In the genomic region with DNA sequence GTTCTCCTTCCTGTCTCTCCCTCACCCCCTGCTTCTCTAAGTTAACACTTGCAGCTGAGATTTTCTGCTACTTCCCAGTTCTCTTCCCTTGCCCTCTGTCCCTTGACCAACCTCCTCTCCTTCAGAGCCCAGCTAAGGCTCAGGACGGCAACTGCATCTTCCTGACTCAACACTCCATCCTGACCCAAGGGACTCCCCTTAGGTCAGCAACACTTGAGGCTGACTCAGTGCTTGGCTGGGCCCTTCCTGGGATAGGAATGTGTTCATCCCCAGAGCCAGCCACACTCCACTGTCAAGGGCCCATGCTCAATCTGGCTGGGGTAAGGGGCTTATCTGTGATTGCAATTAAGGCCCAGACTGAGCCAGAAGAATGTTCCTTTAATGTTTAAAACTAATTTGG, we compare ENCODE assay signal across 10 cellular contexts. TPM values are rescaled to one million over a fixed set of nuclear protein-coding genes. Genes with fewer than 3 reads are reported as not detected.
DNase-seq lines count a peak whose midpoint lies in the region; ATAC-seq and TF ChIP-seq lines count a peak whose summit lies in the region.
"Had no signal": no experiment of that assay in that cellular context is flagged by ENCODE, and none has a peak within 500 bp of the region (broad histone marks: within the 10 kb centered on the region; RNA-seq: fewer than 3 reads in every experiment).

No MANE protein-coding gene starts in this region.

- H3K4me3 Mint-ChIP-seq in activated CD4-positive, alpha-beta T cell treated with anti-CD3 and anti-CD28 coated beads for 36 hours: no peak overlapping the region

- CTCF ChIA-PET in activated CD4-positive, alpha-beta T cell treated with anti-CD3 and anti-CD28 coated beads for 36 hours (lab: Charles Lee): interaction anchor here (0.7 to 1.2 kb wide), 2 partner anchors 34 to 207 kb away, joined by 3 to 4 read pairs; no protein-coding TSS in a partner anchor

- TF ChIP-seq CTCF in testis (IDR thresholded peaks at IDR 0.05): no peak

- H3K27me3 Mint-ChIP-seq in activated CD4-positive, alpha-beta T cell treated with anti-CD3 and anti-CD28 coated beads for 36 hours: no peaks in the 10 kb centered on the region

- H3K9me3 Mint-ChIP-seq in activated CD4-positive, alpha-beta T cell treated with anti-CD3 and anti-CD28 coated beads for 36 hours (ENCODE audit: low read depth): no peaks in the 10 kb centered on the region

- ATAC-seq in activated CD4-positive, alpha-beta T cell treated with anti-CD3 and anti-CD28 coated beads for 36 hours: no peak
- ATAC-seq in HG03175 (IDR thresholded peaks at IDR 0.05; ENCODE audit: unreplicated experiment): no peak
- no peak for ATAC-seq in GM19467 (IDR thresholded peaks at IDR 0.05; ENCODE audit: unreplicated experiment)
- ATAC-seq: A549 had no signal

- H3K36me3 ChIP-seq in testis (ENCODE audit: low read depth, missing control alignments): no peaks in the 10 kb centered on the region

- H3K4me1 ChIP-seq in testis: peaks cover 62% of the 10 kb centered on the region

- DNase-seq in activated CD4-positive, alpha-beta T cell treated with anti-CD3 and anti-CD28 coated beads for 36 hours: no peak
- no peak for DNase-seq in activated CD4-positive, alpha-beta T cell treated with anti-CD3 and anti-CD28 coated beads, Interleukin-2, amount 50 U/mL, for 48 hours
- DNase-seq in amniotic stem cell (lab: John Stamatoyannopoulos, UW) (peak; percentile 62), hepatic stellate cell (ENCODE audit: low spot score) (peak; percentile 96), testis (peak; percentile 68), midbrain (lab: John Stamatoyannopoulos, UW) (no peak)
- DNase-seq: activated CD4-positive, alpha-beta T cell treated with anti-CD3 and anti-CD28 coated beads, Interleukin-2, amount 50 U/mL, for 4 hours had no signal

- POLR2A ChIA-PET in activated CD4-positive, alpha-beta T cell treated with anti-CD3 and anti-CD28 coated beads for 36 hours (lab: Charles Lee): no interaction called here

- 13 to 17% methylated on average over 1 of the region's 1 CpG for WGBS in testis, 2 donors

- intact Hi-C loops in activated CD4-positive, alpha-beta T cell treated with anti-CD3 and anti-CD28 coated beads for 36 hours (cut with DNase I, micrococcal nuclease): no loop called here
- intact Hi-C loops in testis (cut with DNase I; ENCODE audit: low total_unique reads): no loop called here

- no peak for TF ChIP-seq POLR2A in testis (IDR thresholded peaks at IDR 0.05)

- H3K27ac ChIP-seq in testis: peak overlapping the region; percentile 5 to 90
- H3K27ac ChIP-seq: A549 had no signal

- H3K9me3 ChIP-seq in testis: no peaks in the 10 kb centered on the region
- H3K9me3 ChIP-seq: A549 had no signal

- peak overlapping the region; percentile 66 for H3K27ac Mint-ChIP-seq in activated CD4-positive, alpha-beta T cell treated with anti-CD3 and anti-CD28 coated beads for 36 hours

- no peak overlapping the region for H3K4me3 ChIP-seq in testis
- H3K4me3 ChIP-seq: A549 had no signal

- H3K27me3 ChIP-seq in testis: no peaks in the 10 kb centered on the region

- H3K36me3 Mint-ChIP-seq in activated CD4-positive, alpha-beta T cell treated with anti-CD3 and anti-CD28 coated beads for 36 hours (ENCODE audit: low read depth): peaks cover 38% of the 10 kb centered on the region

- H3K4me1 Mint-ChIP-seq in activated CD4-positive, alpha-beta T cell treated with anti-CD3 and anti-CD28 coated beads for 36 hours: peaks cover 40% of the 10 kb centered on the region

RNA-seq across cellular contexts. Expression of gene CALHM2, which starts 3.4 kb away (rescaled TPM):
- total RNA-seq in activated CD4-positive, alpha-beta T cell treated with anti-CD3 and anti-CD28 coated beads for 36 hours: 10 to 100 TPM; 10.1 to 12.0 TPM
- 10 to 100 TPM; 53.1 to 78.6 TPM for total RNA-seq in testis
- 43.5 TPM for polyA plus RNA-seq in testis (ENCODE audit: insufficient read depth, low read depth, low replicate concordance)

RNA-seq across cellular contexts. Expression of gene CALHM1, which starts 9.9 kb away (rescaled TPM):
- total RNA-seq in activated CD4-positive, alpha-beta T cell treated with anti-CD3 and anti-CD28 coated beads for 36 hours: not detected
- under 1 TPM; 0.24 to 0.50 TPM for total RNA-seq in testis
- polyA plus RNA-seq in testis (ENCODE audit: insufficient read depth, low read depth, low replicate concordance): not detected
- polyA plus RNA-seq: A549 had no signal

RNA-seq across cellular contexts. Expression of gene CALHM3, which starts 30.3 kb away (rescaled TPM):
- not detected for total RNA-seq in activated CD4-positive, alpha-beta T cell treated with anti-CD3 and anti-CD28 coated beads for 36 hours
- under 1 TPM; 0.39 to 0.93 TPM for total RNA-seq in testis
- polyA plus RNA-seq in testis (ENCODE audit: insufficient read depth, low read depth, low replicate concordance): 0.88 TPM

RNA-seq across cellular contexts. Expression of gene NEURL1, which starts 44.8 kb away (rescaled TPM):
- 1 to 10 TPM; 2.3 to 2.4 TPM for total RNA-seq in activated CD4-positive, alpha-beta T cell treated with anti-CD3 and anti-CD28 coated beads for 36 hours
- total RNA-seq in testis: 10 to 100 TPM; 17.8 to 21.9 TPM
- 19.8 TPM for polyA plus RNA-seq in testis (ENCODE audit: insufficient read depth, low read depth, low replicate concordance)

RNA-seq across cellular contexts. Expression of gene PDCD11, which starts 52.3 kb away (rescaled TPM):
- 10 to 100 TPM; 60.6 to 73.8 TPM for total RNA-seq in activated CD4-positive, alpha-beta T cell treated with anti-CD3 and anti-CD28 coated beads for 36 hours
- total RNA-seq in testis: 10 to 100 TPM; 50.7 to 54.9 TPM
- polyA plus RNA-seq in testis (ENCODE audit: insufficient read depth, low read depth, low replicate concordance): 47.3 TPM

Comparison
In these comparisons a context has a peak if more than half of its experiments do, and no peak if none do; other contexts are left out.
1. DNase-seq: peak in amniotic stem cell (single experiment), hepatic stellate cell (single experiment) and testis (single experiment); none in activated CD4-positive, alpha-beta T cell treated with anti-CD3 and anti-CD28 coated beads for 36 hours (single experiment), activated CD4-positive, alpha-beta T cell treated with anti-CD3 and anti-CD28 coated beads, Interleukin-2, amount 50 U/mL, for 48 hours (0 of 2) and midbrain (single experiment).
2. RNA of gene CALHM2, which starts 3.4 kb away (total RNA-seq): 53.1 to 78.6 TPM in testis; 10.1 to 12.0 TPM in activated CD4-positive, alpha-beta T cell treated with anti-CD3 and anti-CD28 coated beads for 36 hours; every median in the first group is over 4 times any median in the second.